10 cellular contexts compared by ENCODE assay signal in the genomic region with DNA sequence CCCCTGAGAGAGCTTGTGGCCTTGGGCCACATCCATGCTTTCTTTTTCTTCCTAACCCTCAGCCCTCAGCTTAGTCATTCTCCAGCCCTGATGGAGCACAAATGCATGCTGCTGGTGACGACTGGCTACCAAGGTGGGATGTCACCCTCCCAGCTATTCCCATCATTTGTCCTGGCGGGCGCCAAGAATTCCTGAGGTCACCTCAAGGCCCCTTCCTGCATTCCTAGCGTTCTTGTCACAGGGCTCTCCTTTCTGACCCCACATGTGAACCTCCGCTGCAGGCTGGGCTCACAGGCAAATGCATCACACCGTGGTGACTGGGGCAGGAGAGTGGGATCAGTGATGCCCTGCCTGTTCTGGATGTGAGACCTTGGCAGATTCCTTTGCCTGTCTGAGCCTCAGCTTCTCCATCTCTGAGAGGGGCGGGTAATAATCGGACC. TPM values are rescaled to one million over a fixed set of nuclear protein-coding genes. Genes with fewer than 3 reads are reported as not detected.
A peak's percentile ranks its signal among the peaks of the same experiment; 100 is the strongest.
DNase-seq lines count a peak whose midpoint lies in the region; ATAC-seq, FAIRE-seq and TF ChIP-seq lines count a peak whose summit lies in the region.
"Had no signal": no experiment of that assay in that cellular context is flagged by ENCODE, and none has a peak within 500 bp of the region (broad histone marks: within the 10 kb centered on the region; RNA-seq: fewer than 3 reads in every experiment).

No MANE protein-coding gene starts in this region.

- FAIRE-seq in bronchial epithelial cell (lab: Jason Lieb, UNC) = peak; percentile 18
- FAIRE-seq in small intestine (lab: Jason Lieb, UNC) = no peak

- H2AK5ac ChIP-seq in mesendoderm (ENCODE audit: low read length) = no peak overlapping the region

- H4K5ac ChIP-seq in mesendoderm (ENCODE audit: low read length) = no peak overlapping the region

- no peaks in the 10 kb centered on the region for H3K27me3 ChIP-seq in bronchial epithelial cell (ENCODE audit: control insufficient read depth, insufficient read depth, low read length)
- H3K27me3 ChIP-seq in mesendoderm (ENCODE audit: insufficient read depth, low read length, poor library complexity) = no peaks in the 10 kb centered on the region
- no peaks in the 10 kb centered on the region for H3K27me3 ChIP-seq in small intestine (ENCODE audit: control insufficient read depth in 2 of 2, insufficient read depth in 2 of 2, low read length in 2 of 2)
- no peaks in the 10 kb centered on the region for H3K27me3 ChIP-seq in H7 (ENCODE audit: control insufficient read depth, insufficient read depth, low read length)

- no peaks in the 10 kb centered on the region for H3K79me1 ChIP-seq in mesendoderm (ENCODE audit: low read length)

- no peak overlapping the region for H3K9ac ChIP-seq in mesendoderm (ENCODE audit: low read length)

- H3K4me3 ChIP-seq in bronchial epithelial cell (ENCODE audit: low read depth, low read length) = no peak overlapping the region
- no peak overlapping the region for H3K4me3 ChIP-seq in mesendoderm (ENCODE audit: low read length)
- H3K4me3 ChIP-seq in small intestine (ENCODE audit: low read depth in 1 of 2, low read length in 2 of 2) = no peak overlapping the region
- no peak overlapping the region for H3K4me3 ChIP-seq in H7 (ENCODE audit: insufficient read depth, low read depth, low read length)

- H3K4me2 ChIP-seq in mesendoderm (ENCODE audit: low read length) = no peak overlapping the region

- no CpG with 5 or more reads among the region's 8 CpGs for WGBS in mesendoderm (ENCODE audit: extremely low coverage, insufficient coverage, low lambda C conversion rate)
- 74 to 78% (median 75%) methylated on average over 8 of the region's 8 CpGs for WGBS in small intestine, 3 donors

- peaks cover 4% of the 10 kb centered on the region for H3K4me1 ChIP-seq in mesendoderm (ENCODE audit: control insufficient read depth, low read depth, low read length)
- peaks cover 5 to 9% of the 10 kb centered on the region in 2 donors for H3K4me1 ChIP-seq in small intestine (ENCODE audit: control insufficient read depth in 2 of 2, insufficient read depth in 1 of 2, low read depth in 1 of 2, low read length in 1 of 2)

- H4K8ac ChIP-seq in mesendoderm (ENCODE audit: low read depth, low read length) = no peak overlapping the region

- H3K4ac ChIP-seq in mesendoderm (ENCODE audit: low read depth, low read length) = no peak overlapping the region

- no peaks in the 10 kb centered on the region for H3K9me3 ChIP-seq in small intestine (ENCODE audit: control insufficient read depth, low read depth)

- no peak for ATAC-seq in GM21367 (IDR thresholded peaks at IDR 0.05; ENCODE audit: unreplicated experiment)

- DNase-seq in AG08396 (ENCODE audit: low spot score) (peak; percentile 86), HT1080 (ENCODE audit: low read depth) (peak; percentile 98), bronchial epithelial cell (ENCODE audit: low read depth) (peak; percentile 86), mesendoderm (peak; percentile 98), GM19238 (ENCODE audit: insufficient read length, low spot score) (no peak), small intestine (no peak), H7 (no peak)
- DNase-seq: activated T-cell treated with anti-CD3 and anti-CD28 coated beads, Interleukin-2, amount 50 U/mL, for 1 hour; NCI-H446 had no signal

- no peak overlapping the region for H2BK15ac ChIP-seq in mesendoderm (replicated peaks; ENCODE audit: low read depth)

- H3K23ac ChIP-seq in mesendoderm (ENCODE audit: low read length) = no peak overlapping the region

- no peak overlapping the region for H2BK5ac ChIP-seq in mesendoderm (ENCODE audit: low read length)

- H3K56ac ChIP-seq in mesendoderm (ENCODE audit: low read length) = peak overlapping the region; percentile 62

- peak overlapping the region; percentile 88 for H3K27ac ChIP-seq in mesendoderm (ENCODE audit: low read depth, low read length)
- no peak overlapping the region for H3K27ac ChIP-seq in small intestine (ENCODE audit: low read depth in 1 of 2, low read length in 1 of 2)

- no peak overlapping the region for H2BK120ac ChIP-seq in mesendoderm (ENCODE audit: low read depth, low read length)

- no peaks in the 10 kb centered on the region for H3K79me2 ChIP-seq in mesendoderm (ENCODE audit: control insufficient read depth, insufficient read depth, low read length)

- no peak for TF ChIP-seq CTCF in bronchial epithelial cell (IDR thresholded peaks at IDR 0.05; ENCODE audit: insufficient read depth, low read length, severe bottlenecking)

- H3K36me3 ChIP-seq in bronchial epithelial cell (ENCODE audit: control insufficient read depth, insufficient read depth, low read length) (no peaks in the 10 kb centered on the region), mesendoderm (ENCODE audit: control insufficient read depth, insufficient read depth, low read length) (no peaks in the 10 kb centered on the region), small intestine (ENCODE audit: control insufficient read depth in 2 of 2, insufficient read depth in 2 of 2, low read length in 2 of 2) (no peaks in the 10 kb centered on the region), H7 (replicated peaks; ENCODE audit: control insufficient read depth, insufficient read depth, low read length) (no peaks in the 10 kb centered on the region)

- peak overlapping the region; percentile 22 for H3K18ac ChIP-seq in mesendoderm (ENCODE audit: low read length)

RNA-seq across cellular contexts. Expression of a gene that starts 53.4 kb away (rescaled TPM):
- total RNA-seq in HT1080 (2014; rRNA removed; shearing (Covaris generic)) = 20.1 and 34.6 TPM in 2 replicates
- polyA plus RNA-seq in HT1080 (2015; cell fraction: cytosol; rRNA removed) = 20.0 and 27.1 TPM in 2 replicates
- polyA plus RNA-seq in HT1080 (2015; cell fraction: nucleus; rRNA removed) = 42.5 and 49.5 TPM in 2 replicates
- total RNA-seq in bronchial epithelial cell = 11.8 and 26.0 TPM in 2 replicates
- 10.7 TPM for polyA plus RNA-seq in mesendoderm (2013, experiment 1 of 2)
- polyA plus RNA-seq in mesendoderm (2013, experiment 2 of 2) = 11.3 TPM
- polyA plus RNA-seq in small intestine = 1 to 10 TPM in 2 of 3 donors, under 1 TPM in 1; 0.22 to 3.5 (median 1.4) TPM
- 16.8 and 19.6 TPM in 2 replicates for total RNA-seq in H7 (2014; rRNA removed; shearing (Covaris generic))

Comparison
In these comparisons a context has a peak if more than half of its experiments do, and no peak if none do; other contexts are left out.
1. DNase-seq: peak in AG08396 (single experiment), HT1080 (single experiment), bronchial epithelial cell (single experiment) and mesendoderm (single experiment); none in GM19238 (single experiment), small intestine (single experiment) and H7 (single experiment).